ENCODE assay signal across 8 cellular contexts in genomic region chr1:46244656-46245371, GRCh38. TPM values are rescaled to one million over a fixed set of nuclear protein-coding genes. Genes with fewer than 3 reads are reported as not detected.
DNase-seq lines count a peak whose midpoint lies in the region; ATAC-seq, FAIRE-seq and TF ChIP-seq lines count a peak whose summit lies in the region.

No MANE protein-coding gene starts in this region.

- no peaks in the 10 kb centered on the region for H3K27me3 Mint-ChIP-seq in astrocyte (ENCODE audit: low read depth, unreplicated experiment)
- H3K27me3 Mint-ChIP-seq in naive thymus-derived CD4-positive, alpha-beta T cell: no peaks in the 10 kb centered on the region

- no peak for ATAC-seq in naive thymus-derived CD4-positive, alpha-beta T cell
- ATAC-seq in HG03159 (IDR thresholded peaks at IDR 0.05; ENCODE audit: unreplicated experiment): no peak

- 65 to 76% (median 69%) methylated on average over 3 of the region's 3 CpGs for WGBS in small intestine, 3 donors

- no peaks in the 10 kb centered on the region for H4K20me1 ChIP-seq in astrocyte (ENCODE audit: insufficient read depth, low read length)

- H3K27me3 ChIP-seq in astrocyte (ENCODE audit: insufficient read depth, low read length): no peaks in the 10 kb centered on the region
- H3K27me3 ChIP-seq in naive thymus-derived CD4-positive, alpha-beta T cell (ENCODE audit: control insufficient read depth in 2 of 2, insufficient read depth in 2 of 2, low read length in 2 of 2): no peaks in the 10 kb centered on the region
- no peaks in the 10 kb centered on the region for H3K27me3 ChIP-seq in small intestine (ENCODE audit: control insufficient read depth in 2 of 2, insufficient read depth in 2 of 2, low read length in 2 of 2)

- DNase-seq in NOMO-1 treated with DMSO at 0.1 percent for 48 hours (lab: John Stamatoyannopoulos, UW; ENCODE audit: unreplicated experiment) (peak; percentile 10), NOMO-1 treated with dmso at 0.1 percent for 144 hours (lab: John Stamatoyannopoulos, UW; ENCODE audit: unreplicated experiment) (no peak), HuH-7.5 (ENCODE audit: low spot score) (peak; percentile 31), astrocyte (ENCODE audit: low read depth) (no peak), small intestine (no peak)
- DNase-seq in naive thymus-derived CD4-positive, alpha-beta T cell: peak in 5 of 9 donors; percentile 22 to 52 (median 27)
- DNase-seq in activated CD8-positive, alpha-beta memory T cell treated with anti-CD3 and anti-CD28 coated beads, Interleukin-2, amount 50 U/mL, for 48 hours: no peak

- H3K4me3 ChIP-seq in astrocyte (ENCODE audit: insufficient read depth, low read depth, low read length) (no peak overlapping the region), small intestine (ENCODE audit: low read depth in 1 of 2, low read length in 2 of 2) (no peak overlapping the region)
- no peak overlapping the region for H3K4me3 ChIP-seq in naive thymus-derived CD4-positive, alpha-beta T cell (ENCODE audit: low read length)

- intact Hi-C loops in naive thymus-derived CD4-positive, alpha-beta T cell (cut with micrococcal nuclease): loop anchor here (2.0 to 5.0 kb wide), 3 partner anchors 104 to 943 kb away; partner anchors contain the start of gene MKNK1 (in 1 of the 2)

- peaks cover under 1% of the 10 kb centered on the region for H3K9me3 Mint-ChIP-seq in astrocyte (ENCODE audit: unreplicated experiment)
- H3K9me3 Mint-ChIP-seq in naive thymus-derived CD4-positive, alpha-beta T cell: no peaks in the 10 kb centered on the region

- no peak overlapping the region for H3K27ac Mint-ChIP-seq in astrocyte (ENCODE audit: unreplicated experiment)
- no peak overlapping the region for H3K27ac Mint-ChIP-seq in naive thymus-derived CD4-positive, alpha-beta T cell

- H2AFZ ChIP-seq in astrocyte (ENCODE audit: low read depth, low read length): no peak overlapping the region

- H3K36me3 ChIP-seq in astrocyte (ENCODE audit: insufficient read depth, low read length) (no peaks in the 10 kb centered on the region), small intestine (ENCODE audit: control insufficient read depth in 2 of 2, insufficient read depth in 2 of 2, low read length in 2 of 2) (no peaks in the 10 kb centered on the region)
- H3K36me3 ChIP-seq in naive thymus-derived CD4-positive, alpha-beta T cell (ENCODE audit: control insufficient read depth in 2 of 3, insufficient read depth in 3 of 3, low read length in 3 of 3): no peaks in the 10 kb centered on the region

- TF ChIP-seq CTCF in astrocyte (IDR thresholded peaks at IDR 0.05; ENCODE audit: insufficient read depth, low read depth, low read length): peak; percentile 43

- FAIRE-seq in astrocyte (lab: Jason Lieb, UNC) (no peak), small intestine (lab: Jason Lieb, UNC) (no peak)

- peaks cover 19% of the 10 kb centered on the region for H3K79me2 ChIP-seq in astrocyte (ENCODE audit: insufficient read depth, low read length)

- no peaks in the 10 kb centered on the region for H3K36me3 Mint-ChIP-seq in astrocyte (ENCODE audit: low read depth, unreplicated experiment)
- peaks cover 0 to 3% (median 0%) of the 10 kb centered on the region in 5 donors for H3K36me3 Mint-ChIP-seq in naive thymus-derived CD4-positive, alpha-beta T cell

- H3K4me3 Mint-ChIP-seq in astrocyte (ENCODE audit: unreplicated experiment): no peak overlapping the region
- H3K4me3 Mint-ChIP-seq in naive thymus-derived CD4-positive, alpha-beta T cell: no peak overlapping the region

- H3K9me3 ChIP-seq in astrocyte (ENCODE audit: insufficient read depth, low read depth, low read length) (no peaks in the 10 kb centered on the region), small intestine (ENCODE audit: control insufficient read depth, low read depth) (no peaks in the 10 kb centered on the region)
- no peaks in the 10 kb centered on the region for H3K9me3 ChIP-seq in naive thymus-derived CD4-positive, alpha-beta T cell (ENCODE audit: control insufficient read depth in 2 of 3, low read length in 3 of 3)

- H3K9ac ChIP-seq in astrocyte (ENCODE audit: low read length): no peak overlapping the region

- POLR2A ChIA-PET in naive thymus-derived CD4-positive, alpha-beta T cell (lab: Charles Lee): interaction anchor here (0.7 to 1.2 kb wide), 3 partner anchors 46 to 1572 kb away, joined by 5 to 7 read pairs (median 5); partner anchors contain the start of genes LRRC41, POMGNT1 and UQCRH

- CTCF ChIA-PET in naive thymus-derived CD4-positive, alpha-beta T cell (lab: Charles Lee): interaction anchor here (0.6 to 1.3 kb wide), 8 partner anchors 26 to 213 kb away, joined by 3 to 10 read pairs (median 4); partner anchors contain the start of gene LRRC41

- H3K4me1 ChIP-seq in astrocyte (ENCODE audit: insufficient read depth, low read length): peaks cover 17% of the 10 kb centered on the region
- peaks cover 4 to 8% of the 10 kb centered on the region in 2 donors for H3K4me1 ChIP-seq in naive thymus-derived CD4-positive, alpha-beta T cell (ENCODE audit: control insufficient read depth in 2 of 2, insufficient read depth in 2 of 2, low read length in 2 of 2)
- peaks cover 3 to 4% of the 10 kb centered on the region in 2 donors for H3K4me1 ChIP-seq in small intestine (ENCODE audit: control insufficient read depth in 2 of 2, insufficient read depth in 1 of 2, low read depth in 1 of 2, low read length in 1 of 2)

- H3K4me2 ChIP-seq in astrocyte (ENCODE audit: low read length): no peak overlapping the region

- H3K4me1 Mint-ChIP-seq in astrocyte (ENCODE audit: low read depth, unreplicated experiment): no peaks in the 10 kb centered on the region
- peaks cover 0 to 33% (median 17%) of the 10 kb centered on the region in 7 donors for H3K4me1 Mint-ChIP-seq in naive thymus-derived CD4-positive, alpha-beta T cell

- H3K27ac ChIP-seq in astrocyte (ENCODE audit: low read depth, low read length) (no peak overlapping the region), small intestine (ENCODE audit: low read depth in 1 of 2, low read length in 1 of 2) (no peak overlapping the region)
- H3K27ac ChIP-seq in naive thymus-derived CD4-positive, alpha-beta T cell (ENCODE audit: low read depth, low read length): no peak overlapping the region

RNA-seq across cellular contexts. Expression of gene RAD54L, which starts 2.7 kb away (rescaled TPM):
- 1.9 and 2.4 TPM in 2 replicates for total RNA-seq in astrocyte
- 10 to 100 TPM in 1 of 5 experiments, 1 to 10 TPM in 3, under 1 TPM in 1; 0.94 to 31.9 (median 2.1) TPM for total RNA-seq in naive thymus-derived CD4-positive, alpha-beta T cell
- polyA plus RNA-seq in naive thymus-derived CD4-positive, alpha-beta T cell: 1 to 10 TPM in 1 of 2 donors, not detected in 1; 1.2 TPM
- polyA plus RNA-seq in small intestine: 1 to 10 TPM; 1.9 to 9.7 (median 2.0) TPM

RNA-seq across cellular contexts. Expression of gene LURAP1, which starts 41.7 kb away (rescaled TPM):
- 1.3 and 1.7 TPM in 2 replicates for total RNA-seq in astrocyte
- total RNA-seq in naive thymus-derived CD4-positive, alpha-beta T cell: 1 to 10 TPM in 2 of 5 experiments, under 1 TPM in 3; 0.12 to 1.3 (median 0.20) TPM
- polyA plus RNA-seq in naive thymus-derived CD4-positive, alpha-beta T cell: not detected
- polyA plus RNA-seq in small intestine: 1 to 10 TPM in 1 of 3 donors, under 1 TPM in 1, not detected in 1; 0.27 to 1.8 TPM

RNA-seq across cellular contexts. Expression of gene POMGNT1, which starts 46.6 kb away (rescaled TPM):
- total RNA-seq in astrocyte: 55.1 and 57.8 TPM in 2 replicates
- total RNA-seq in naive thymus-derived CD4-positive, alpha-beta T cell: 10 to 100 TPM; 35.7 to 58.6 (median 41.9) TPM
- polyA plus RNA-seq in naive thymus-derived CD4-positive, alpha-beta T cell: 10 to 100 TPM; 34.6 to 35.5 TPM
- 10 to 100 TPM; 37.6 to 81.3 (median 44.1) TPM for polyA plus RNA-seq in small intestine

RNA-seq across cellular contexts. Expression of gene LRRC41, which starts 58.6 kb away (rescaled TPM):
- 88.2 and 94.5 TPM in 2 replicates for total RNA-seq in astrocyte
- 10 to 100 TPM; 34.4 to 50.5 (median 37.2) TPM for total RNA-seq in naive thymus-derived CD4-positive, alpha-beta T cell
- 10 to 100 TPM; 52.0 to 63.4 TPM for polyA plus RNA-seq in naive thymus-derived CD4-positive, alpha-beta T cell
- polyA plus RNA-seq in small intestine: 10 to 100 TPM; 20.8 to 34.9 (median 25.3) TPM

RNA-seq across cellular contexts. Expression of gene UQCRH, which starts 58.7 kb away (rescaled TPM):
- 299 and 337 TPM in 2 replicates for total RNA-seq in astrocyte
- 100 to 1,000 TPM; 107 to 260 (median 127) TPM for total RNA-seq in naive thymus-derived CD4-positive, alpha-beta T cell
- polyA plus RNA-seq in naive thymus-derived CD4-positive, alpha-beta T cell: 100 to 1,000 TPM; 303 to 332 TPM
- polyA plus RNA-seq in small intestine: 1,000 to 10,000 TPM in 1 of 3 donors, 100 to 1,000 TPM in 2; 890 to 1,100 (median 939) TPM

Comparison
In these comparisons a context has a peak if more than half of its experiments do, and no peak if none do; other contexts are left out.
1. DNase-seq: peak in NOMO-1 treated with DMSO at 0.1 percent for 48 hours (single experiment), HuH-7.5 (single experiment) and naive thymus-derived CD4-positive, alpha-beta T cell (5 of 9); none in NOMO-1 treated with dmso at 0.1 percent for 144 hours (single experiment), astrocyte (single experiment), activated CD8-positive, alpha-beta memory T cell treated with anti-CD3 and anti-CD28 coated beads, Interleukin-2, amount 50 U/mL, for 48 hours (single experiment) and small intestine (single experiment).